In genomic region chr5:52859619-52860018, GRCh38 we compare ENCODE assay signal across 15 cellular contexts.
A peak's percentile ranks its signal among the peaks of the same experiment; 100 is the strongest.
DNase-seq lines count a peak whose midpoint lies in the region; ATAC-seq, FAIRE-seq and TF ChIP-seq lines count a peak whose summit lies in the region.
"Had no signal": no experiment of that assay in that cellular context is flagged by ENCODE, and none has a peak within 500 bp of the region (broad histone marks: within the 10 kb centered on the region; RNA-seq: fewer than 3 reads in every experiment).

No MANE protein-coding gene starts in this region.

- H3K4me1 ChIP-seq in muscle layer of duodenum (ENCODE audit: control insufficient read depth in 1 of 2, insufficient read depth in 2 of 2, low read length in 2 of 2): peaks cover 6 to 12% of the 10 kb centered on the region in 2 donors
- H3K4me1 ChIP-seq in CD8-positive, alpha-beta memory T cell (ENCODE audit: insufficient read depth, low read length): no peaks in the 10 kb centered on the region

- no peak overlapping the region for H3K4me3 Mint-ChIP-seq in CD8-positive, alpha-beta memory T cell
- H3K4me3 Mint-ChIP-seq in activated CD4-positive, alpha-beta T cell treated with anti-CD3 and anti-CD28 coated beads for 36 hours: no peak overlapping the region
- H3K4me3 Mint-ChIP-seq: activated CD8-positive, alpha-beta T cell treated with anti-CD3 and anti-CD28 coated beads for 36 hours; dendritic cell treated with granulocyte-macrophage colony-stimulating factor and Interleukin-4, amounts not matched to agents 40 ng/mL and 50 ng/mL, for 4 days had no signal

- H3K27me3 Mint-ChIP-seq in CD8-positive, alpha-beta memory T cell: no peaks in the 10 kb centered on the region
- H3K27me3 Mint-ChIP-seq in activated CD4-positive, alpha-beta T cell treated with anti-CD3 and anti-CD28 coated beads for 36 hours: no peaks in the 10 kb centered on the region
- H3K27me3 Mint-ChIP-seq: activated CD8-positive, alpha-beta T cell treated with anti-CD3 and anti-CD28 coated beads for 36 hours; dendritic cell treated with granulocyte-macrophage colony-stimulating factor and Interleukin-4, amounts not matched to agents 40 ng/mL and 50 ng/mL, for 4 days had no signal

- no peaks in the 10 kb centered on the region for H3K9me3 ChIP-seq in muscle layer of duodenum (ENCODE audit: control insufficient read depth in 1 of 2, low read length in 2 of 2)
- H3K9me3 ChIP-seq in CD8-positive, alpha-beta memory T cell (ENCODE audit: low read length): no peaks in the 10 kb centered on the region
- H3K9me3 ChIP-seq: lower lobe of right lung had no signal

- H3K36me3 Mint-ChIP-seq in CD8-positive, alpha-beta memory T cell: peaks cover 0 to 6% (median 4%) of the 10 kb centered on the region in 3 donors
- H3K36me3 Mint-ChIP-seq in activated CD4-positive, alpha-beta T cell treated with anti-CD3 and anti-CD28 coated beads for 36 hours (ENCODE audit: low read depth): no peaks in the 10 kb centered on the region

- TF ChIP-seq CTCF in choroid plexus epithelial cell (conservative IDR thresholded peaks at IDR 0.05; ENCODE audit: low read depth, low read length): no peak

- FAIRE-seq in HTR-8/SVneo (lab: Jason Lieb, UNC): peak; percentile 66

- no peaks in the 10 kb centered on the region for H3K4me1 Mint-ChIP-seq in CD8-positive, alpha-beta memory T cell
- H3K4me1 Mint-ChIP-seq in activated CD4-positive, alpha-beta T cell treated with anti-CD3 and anti-CD28 coated beads for 36 hours: no peaks in the 10 kb centered on the region

- peak overlapping the region; percentile 76 for H3K27ac ChIP-seq in muscle layer of duodenum (ENCODE audit: low read length)
- H3K27ac ChIP-seq in CD8-positive, alpha-beta memory T cell (ENCODE audit: low read depth, low read length): no peak overlapping the region
- H3K27ac ChIP-seq: lower lobe of right lung, parathyroid adenoma had no signal

- ATAC-seq in activated CD4-positive, alpha-beta T cell treated with anti-CD3 and anti-CD28 coated beads for 36 hours: no peak
- ATAC-seq in HG03135 (IDR thresholded peaks at IDR 0.05; ENCODE audit: unreplicated experiment): no peak
- ATAC-seq: activated CD8-positive, alpha-beta T cell treated with anti-CD3 and anti-CD28 coated beads for 36 hours; lower lobe of right lung had no signal

- H3K36me3 ChIP-seq in muscle layer of duodenum (ENCODE audit: control insufficient read depth in 1 of 2, insufficient read depth in 2 of 2, low read length in 2 of 2): peaks cover 0 to 4% of the 10 kb centered on the region in 2 donors
- H3K36me3 ChIP-seq in CD8-positive, alpha-beta memory T cell (ENCODE audit: insufficient read depth, low read length): no peaks in the 10 kb centered on the region
- H3K36me3 ChIP-seq: lower lobe of right lung had no signal

- POLR2A ChIA-PET in CD8-positive, alpha-beta memory T cell (lab: Charles Lee): no interaction called here
- POLR2A ChIA-PET in activated CD4-positive, alpha-beta T cell treated with anti-CD3 and anti-CD28 coated beads for 36 hours (lab: Charles Lee): no interaction called here

- no peaks in the 10 kb centered on the region for H3K9me3 Mint-ChIP-seq in CD8-positive, alpha-beta memory T cell
- no peaks in the 10 kb centered on the region for H3K9me3 Mint-ChIP-seq in activated CD4-positive, alpha-beta T cell treated with anti-CD3 and anti-CD28 coated beads for 36 hours (ENCODE audit: low read depth)
- H3K9me3 Mint-ChIP-seq: activated CD8-positive, alpha-beta T cell treated with anti-CD3 and anti-CD28 coated beads for 36 hours; dendritic cell treated with granulocyte-macrophage colony-stimulating factor and Interleukin-4, amounts not matched to agents 40 ng/mL and 50 ng/mL, for 4 days had no signal

- intact Hi-C loops in activated CD4-positive, alpha-beta T cell treated with anti-CD3 and anti-CD28 coated beads for 36 hours (cut with DNase I, micrococcal nuclease): no loop called here

- DNase-seq in AG08396 (ENCODE audit: low spot score) (peak; percentile 22), HTR-8/SVneo (ENCODE audit: insufficient read length, low spot score) (peak; percentile 13), choroid plexus epithelial cell (ENCODE audit: low read depth) (peak; percentile 86)
- DNase-seq in CD8-positive, alpha-beta memory T cell: no peak
- DNase-seq in activated CD4-positive, alpha-beta T cell treated with anti-CD3 and anti-CD28 coated beads for 36 hours: no peak
- no peak for DNase-seq in activated CD4-positive, alpha-beta T cell treated with anti-CD3 and anti-CD28 coated beads for 4 hours
- DNase-seq: activated CD8-positive, alpha-beta T cell treated with anti-CD3 and anti-CD28 coated beads for 36 hours; activated naive CD4-positive, alpha-beta T cell treated with anti-CD3 and anti-CD28 coated beads, Interleukin-2, amount 50 U/mL, for 16 hours; C1 segment of cervical spinal cord; lower lobe of right lung; stimulated activated CD4-positive, alpha-beta T cell treated with anti-CD3 and anti-CD28 coated beads, Interleukin-1b, Interleukin-23, amount 100 ng/mL, for 48 hours had no signal

- CTCF ChIA-PET in CD8-positive, alpha-beta memory T cell (lab: Charles Lee): interaction anchor here (1.2 kb wide), 1 partner anchor 9 kb away, joined by 3 read pairs; no protein-coding TSS in a partner anchor
- CTCF ChIA-PET in activated CD4-positive, alpha-beta T cell treated with anti-CD3 and anti-CD28 coated beads for 36 hours (lab: Charles Lee): interaction anchor here (1.0 kb wide), 1 partner anchor 8 kb away, joined by 4 read pairs; no protein-coding TSS in a partner anchor

- H3K27ac Mint-ChIP-seq in CD8-positive, alpha-beta memory T cell: no peak overlapping the region
- H3K27ac Mint-ChIP-seq in activated CD4-positive, alpha-beta T cell treated with anti-CD3 and anti-CD28 coated beads for 36 hours: no peak overlapping the region
- H3K27ac Mint-ChIP-seq: activated CD8-positive, alpha-beta T cell treated with anti-CD3 and anti-CD28 coated beads for 36 hours; dendritic cell treated with granulocyte-macrophage colony-stimulating factor and Interleukin-4, amounts not matched to agents 40 ng/mL and 50 ng/mL, for 4 days had no signal

- H3K4me3 ChIP-seq in choroid plexus epithelial cell (ENCODE audit: low read depth, low read length) (no peak overlapping the region), muscle layer of duodenum (ENCODE audit: low read depth in 1 of 2, low read length in 2 of 2) (no peak overlapping the region)
- no peak overlapping the region for H3K4me3 ChIP-seq in CD8-positive, alpha-beta memory T cell (ENCODE audit: low read length)
- H3K4me3 ChIP-seq: lower lobe of right lung had no signal

- no peaks in the 10 kb centered on the region for H3K27me3 ChIP-seq in muscle layer of duodenum (ENCODE audit: low read depth, low read length)
- H3K27me3 ChIP-seq in CD8-positive, alpha-beta memory T cell (ENCODE audit: insufficient read depth, low read length, poor library complexity, severe bottlenecking): no peaks in the 10 kb centered on the region

Comparison
In these comparisons a context has a peak if more than half of its experiments do, and no peak if none do; other contexts are left out.
1. DNase-seq: peak in AG08396 (single experiment), HTR-8/SVneo (single experiment) and choroid plexus epithelial cell (single experiment); none in CD8-positive, alpha-beta memory T cell (0 of 5), activated CD4-positive, alpha-beta T cell treated with anti-CD3 and anti-CD28 coated beads for 36 hours (single experiment) and activated CD4-positive, alpha-beta T cell treated with anti-CD3 and anti-CD28 coated beads for 4 hours (0 of 2).